16 cellular contexts compared by ENCODE assay signal in the genomic region with DNA sequence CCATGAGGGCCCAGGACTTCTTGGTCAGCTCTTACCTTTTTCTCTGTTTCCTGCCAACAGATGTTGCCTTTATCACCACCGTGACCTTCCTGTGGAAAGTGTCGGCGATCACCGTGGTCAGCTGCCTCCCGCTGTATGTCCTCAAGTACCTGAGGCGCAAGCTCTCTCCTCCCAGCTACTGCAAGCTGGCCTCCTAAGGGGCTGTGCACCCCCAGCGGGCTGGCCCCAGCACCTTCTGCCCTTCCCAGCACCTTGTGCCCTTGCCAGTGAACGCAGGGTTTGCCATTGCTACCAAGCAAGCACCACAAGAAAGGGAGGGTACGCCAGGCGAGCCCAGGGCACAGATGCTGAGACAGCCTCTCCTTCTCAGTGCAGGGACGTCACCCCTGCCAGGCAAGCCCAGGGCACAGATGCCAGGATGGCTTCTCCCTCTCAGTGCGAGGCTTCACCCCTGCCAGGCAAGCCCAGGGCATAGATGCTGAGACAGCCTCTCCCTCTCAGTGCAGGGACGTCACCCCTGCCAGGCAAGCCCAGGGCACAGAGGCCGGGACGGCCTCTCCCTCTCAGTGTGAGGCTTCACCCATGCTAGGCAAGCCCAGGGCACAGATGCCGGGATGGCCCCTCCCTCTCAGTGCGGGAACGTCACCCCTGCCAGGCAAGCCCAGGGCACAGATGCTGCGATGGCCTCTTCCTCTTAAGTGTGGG.
"Had no signal": no experiment of that assay in that cellular context is flagged by ENCODE, and none has a peak within 500 bp of the region (broad histone marks: within the 10 kb centered on the region; RNA-seq: fewer than 3 reads in every experiment).

No MANE protein-coding gene starts in this region.

- H3K27me3 ChIP-seq: body of pancreas, heart left ventricle had no signal

- H3K4me3 ChIP-seq: body of pancreas, heart left ventricle, SK-N-MC had no signal

- H3K27ac ChIP-seq: body of pancreas, epithelial cell of prostate, heart left ventricle, SK-N-MC had no signal

- DNase-seq: activated CD4-positive, alpha-beta T cell treated with anti-CD3 and anti-CD28 coated beads, Interleukin-2, amount 50 U/mL, for 4 hours; activated effector memory CD4-positive, alpha-beta T cell treated with anti-CD3 and anti-CD28 coated beads, Interleukin-2, amount 50 U/mL, for 16 hours; activated T-cell treated with anti-CD3 and anti-CD28 coated beads, Interleukin-2, amount 50 U/mL, for 4 hours; amniotic stem cell; body of pancreas; central memory CD4-positive, alpha-beta T cell; effector memory CD8-positive, alpha-beta T cell; natural killer cell; small intestine; stimulated activated naive CD8-positive, alpha-beta T cell treated with anti-CD3 and anti-CD28 coated beads, Interleukin-15, Interleukin-2, amounts not matched to agents 100 U/mL and 50 U/mL, for 24 hours; T-cell; T1000 had no signal

- ATAC-seq: activated CD4-positive, CD25-positive, alpha-beta regulatory T cell treated with anti-CD3 and anti-CD28 coated beads, Interleukin-2, amount 50 U/mL, for 24 hours; activated T-cell treated with anti-CD3 and anti-CD28 coated beads, Interleukin-2, amount 50 U/mL, for 4 hours; body of pancreas; effector memory CD8-positive, alpha-beta T cell; heart left ventricle; natural killer cell; stimulated activated naive CD8-positive, alpha-beta T cell treated with anti-CD3 and anti-CD28 coated beads, Interleukin-15, Interleukin-2, amounts not matched to agents 100 U/mL and 50 U/mL, for 24 hours; T-cell had no signal

- H3K4me1 ChIP-seq: body of pancreas had no signal

- H3K9me3 ChIP-seq: body of pancreas, heart left ventricle had no signal
